In the genomic region with DNA sequence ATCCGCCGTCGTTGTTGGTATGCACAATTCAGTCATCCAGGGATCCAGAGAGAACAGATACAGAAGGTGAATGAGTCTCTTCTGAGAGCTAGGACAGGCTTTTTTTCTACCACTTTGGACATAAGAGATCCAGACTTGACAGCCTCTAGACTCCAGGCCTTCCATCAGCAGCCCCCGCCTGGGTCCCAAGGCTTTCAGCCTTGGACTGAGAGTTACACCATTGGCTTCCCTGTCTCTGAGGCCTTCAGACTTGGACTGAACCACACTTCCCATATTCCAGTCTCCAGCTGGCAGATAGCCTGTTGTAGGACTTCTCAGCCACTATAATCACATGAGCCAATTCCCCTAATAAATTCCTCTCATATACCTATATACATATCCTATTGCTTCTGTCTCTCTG, we compare ENCODE assay signal across 4 cellular contexts.
"Had no signal": no experiment of that assay in that cellular context is flagged by ENCODE, and none has a peak within 500 bp of the region (broad histone marks: within the 10 kb centered on the region; RNA-seq: fewer than 3 reads in every experiment).

No MANE protein-coding gene starts in this region.

- H3K4me3 ChIP-seq: GM23338 had no signal

- H3K4me3 Mint-ChIP-seq: GM23338, H9 had no signal

- H3K4me1 Mint-ChIP-seq: GM23338 had no signal

- DNase-seq: H9, HCEC 1CT, IMR-90 had no signal

- ATAC-seq: GM23338 had no signal

- H3K27ac Mint-ChIP-seq: GM23338, H9 had no signal
